Comparison of ENCODE assay signal across 8 cellular contexts in genomic region chr11:819129-819931, GRCh38. TPM values are rescaled to one million over a fixed set of nuclear protein-coding genes. Genes with fewer than 3 reads are reported as not detected.
DNase-seq lines count a peak whose midpoint lies in the region; ATAC-seq and TF ChIP-seq lines count a peak whose summit lies in the region.

No MANE protein-coding gene starts in this region.

- H3K4me3 ChIP-seq in RWPE2 (ENCODE audit: severe bottlenecking) (peak overlapping the region; percentile 80), neural progenitor cell (peak overlapping the region; percentile 92)

- peak overlapping the region; percentile 77 for H3K27ac ChIP-seq in RWPE2 (ENCODE audit: poor library complexity, severe bottlenecking)
- H3K27ac ChIP-seq in foreskin keratinocyte = peak overlapping the region; percentile 33
- H3K27ac ChIP-seq in neural progenitor cell = no peak overlapping the region

- H3K36me3 Mint-ChIP-seq in neural progenitor cell = peaks cover 2% of the 10 kb centered on the region

- ATAC-seq in GM21786 (IDR thresholded peaks at IDR 0.05; ENCODE audit: unreplicated experiment) = peak; percentile 56
- peak; percentile 50 for ATAC-seq in RWPE2 (ENCODE audit: low read depth)
- peak; percentile 72 for ATAC-seq in foreskin keratinocyte

- H3K4me1 ChIP-seq in RWPE2 (ENCODE audit: insufficient read depth, poor library complexity, severe bottlenecking) (peaks cover 15% of the 10 kb centered on the region), foreskin keratinocyte (no peaks in the 10 kb centered on the region), neural progenitor cell (no peaks in the 10 kb centered on the region)

- no peaks in the 10 kb centered on the region for H3K27me3 ChIP-seq in RWPE2 (ENCODE audit: insufficient read depth, poor library complexity, severe bottlenecking)
- H3K27me3 ChIP-seq in foreskin keratinocyte = no peaks in the 10 kb centered on the region
- no peaks in the 10 kb centered on the region for H3K27me3 ChIP-seq in neural progenitor cell

- DNase-seq in EL (peak; percentile 89), Kasumi-1 (lab: John Stamatoyannopoulos, UW) (peak; percentile 94 to 95), RWPE2 (ENCODE audit: low spot score) (no peak), activated gamma-delta T cell treated with Interleukin-2 at 50 U/mL for 16 hours (peak; percentile 91), foreskin keratinocyte (peak in 1 of 2 donors; percentile 52), neural progenitor cell (ENCODE audit: low spot score) (peak; percentile 98), stromal cell of bone marrow (ENCODE audit: low read depth) (peak; percentile 65)

- peak overlapping the region; percentile 94 for H3K4me2 ChIP-seq in neural progenitor cell

- H3K27me3 Mint-ChIP-seq in neural progenitor cell (ENCODE audit: insufficient read depth, low read depth) = peaks cover 9% of the 10 kb centered on the region

- H3K4me3 Mint-ChIP-seq in neural progenitor cell = peak overlapping the region; percentile 78

- H3K36me3 ChIP-seq in RWPE2 (ENCODE audit: low read depth) (no peaks in the 10 kb centered on the region), neural progenitor cell (no peaks in the 10 kb centered on the region)

- no peaks in the 10 kb centered on the region for H3K9me3 Mint-ChIP-seq in neural progenitor cell

- H3K79me2 ChIP-seq in neural progenitor cell (ENCODE audit: low read depth) = peaks cover 9% of the 10 kb centered on the region

- no peak for TF ChIP-seq CTCF in RWPE2 (IDR thresholded peaks at IDR 0.05; ENCODE audit: poor library complexity, severe bottlenecking)
- no peak for TF ChIP-seq CTCF in foreskin keratinocyte (conservative IDR thresholded peaks at IDR 0.05)
- no peak for TF ChIP-seq CTCF in neural progenitor cell (IDR thresholded peaks at IDR 0.05)

- H3F3A ChIP-seq in neural progenitor cell (ENCODE audit: low read depth) = peaks cover 25% of the 10 kb centered on the region

- H4K20me1 ChIP-seq in neural progenitor cell (ENCODE audit: low read depth) = peaks cover 34% of the 10 kb centered on the region

- peak overlapping the region; percentile 51 for H3K9ac ChIP-seq in neural progenitor cell

- H3K27ac Mint-ChIP-seq in neural progenitor cell = no peak overlapping the region

- H3K9me3 ChIP-seq in RWPE2 (ENCODE audit: severe bottlenecking) = no peaks in the 10 kb centered on the region
- H3K9me3 ChIP-seq in neural progenitor cell (ENCODE audit: low read depth) = no peaks in the 10 kb centered on the region

- H3K4me1 Mint-ChIP-seq in neural progenitor cell = peaks cover 8% of the 10 kb centered on the region

- no peak overlapping the region for H2AFZ ChIP-seq in neural progenitor cell (replicated peaks)

RNA-seq across cellular contexts. Expression of gene PNPLA2, which starts 0.6 kb away (rescaled TPM):
- total RNA-seq in foreskin keratinocyte (11.4 and 14.4 TPM in 2 replicates), neural progenitor cell (ENCODE audit: low replicate concordance) (2.6 and 20.9 TPM in 2 replicates)
- 22.2 and 22.9 TPM in 2 replicates for polyA plus RNA-seq in foreskin keratinocyte

RNA-seq across cellular contexts. Expression of gene CRACR2B, which starts 8.4 kb away (rescaled TPM):
- 0.71 and 1.4 TPM in 2 replicates for total RNA-seq in foreskin keratinocyte
- 1.2 and 2.1 TPM in 2 replicates for polyA plus RNA-seq in foreskin keratinocyte
- 3.9 and 11.6 TPM in 2 replicates for total RNA-seq in neural progenitor cell (ENCODE audit: low replicate concordance)

RNA-seq across cellular contexts. Expression of gene RPLP2, which starts 9.6 kb away (rescaled TPM):
- total RNA-seq in foreskin keratinocyte (1,720 and 1,859 TPM in 2 replicates), neural progenitor cell (ENCODE audit: low replicate concordance) (418 and 629 TPM in 2 replicates)
- polyA plus RNA-seq in foreskin keratinocyte = 1,939 and 2,010 TPM in 2 replicates

RNA-seq across cellular contexts. Expression of gene CD151, which starts 13.4 kb away (rescaled TPM):
- total RNA-seq in foreskin keratinocyte = 390 and 399 TPM in 2 replicates
- polyA plus RNA-seq in foreskin keratinocyte = 547 and 553 TPM in 2 replicates
- total RNA-seq in neural progenitor cell (ENCODE audit: low replicate concordance) = 37.4 and 82.2 TPM in 2 replicates

RNA-seq across cellular contexts. Expression of gene PIDD1, which starts 14.3 kb away (rescaled TPM):
- total RNA-seq in foreskin keratinocyte = 6.6 and 6.8 TPM in 2 replicates
- polyA plus RNA-seq in foreskin keratinocyte = 9.3 and 10.2 TPM in 2 replicates
- 4.8 and 34.6 TPM in 2 replicates for total RNA-seq in neural progenitor cell (ENCODE audit: low replicate concordance)
